In the genomic region with DNA sequence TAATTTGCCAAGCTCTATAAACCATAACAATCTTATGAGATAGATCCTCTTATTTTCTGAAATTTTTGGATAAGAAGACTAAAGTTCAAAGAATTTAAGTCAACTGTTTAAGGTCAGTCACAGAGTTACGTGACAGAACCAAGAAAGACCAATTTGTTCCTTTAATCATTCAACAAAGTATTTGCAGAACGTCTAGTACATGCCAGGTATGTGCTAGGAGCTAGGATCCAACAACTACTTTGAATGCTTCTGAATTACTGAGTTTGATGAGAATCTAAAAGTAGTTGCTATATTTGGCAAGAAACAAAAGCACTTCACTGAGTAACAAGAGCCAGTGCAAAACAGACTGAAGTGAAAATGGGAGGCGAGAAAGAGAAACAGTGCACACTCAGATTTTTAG, we compare ENCODE assay signal across 18 cellular contexts.
"Had no signal": no experiment of that assay in that cellular context is flagged by ENCODE, and none has a peak within 500 bp of the region (broad histone marks: within the 10 kb centered on the region; RNA-seq: fewer than 3 reads in every experiment).

No MANE protein-coding gene starts in this region.

- H3K36me3 ChIP-seq: uterus had no signal

- H3K4me1 Mint-ChIP-seq: immature natural killer cell had no signal

- H3K27me3 ChIP-seq: dorsolateral prefrontal cortex, neutrophil, sigmoid colon, stomach, uterus had no signal

- DNase-seq: cortex of kidney; dorsolateral prefrontal cortex; effector CD8-positive, alpha-beta T cell; foreskin fibroblast; immature natural killer cell; left ventricle myocardium superior; mesendoderm; naive thymus-derived CD4-positive, alpha-beta T cell; sigmoid colon; stimulated activated CD4-positive, alpha-beta T cell treated with anti-CD3 and anti-CD28 coated beads, Interleukin-2, amount 100 ng/mL, for 24 hours; stimulated activated CD4-positive, alpha-beta T cell treated with anti-CD3 and anti-CD28 coated beads, Interleukin-4, amount 100 ng/mL, for 4 hours; stimulated activated naive CD4-positive, alpha-beta T cell; stomach; substantia nigra; uterus had no signal

- H3K9me3 ChIP-seq: neutrophil, sigmoid colon, stomach, uterus had no signal

- H3K4me3 ChIP-seq: dorsolateral prefrontal cortex, sigmoid colon, skin epidermis, stomach, uterus had no signal

- ATAC-seq: esophagus mucosa; left ventricle myocardium superior; naive thymus-derived CD4-positive, alpha-beta T cell had no signal

- H3K9me3 Mint-ChIP-seq: naive thymus-derived CD4-positive, alpha-beta T cell had no signal

- H3K4me1 ChIP-seq: sigmoid colon, uterus had no signal

- H3K27me3 Mint-ChIP-seq: naive thymus-derived CD4-positive, alpha-beta T cell had no signal

- H3K27ac ChIP-seq: dorsolateral prefrontal cortex, neutrophil, skin epidermis, uterus had no signal

- H3K4me3 Mint-ChIP-seq: immature natural killer cell; naive thymus-derived CD4-positive, alpha-beta T cell had no signal
